Comparison of ENCODE assay signal across 10 cellular contexts in genomic region chr10:119211625-119212441, GRCh38. TPM values are rescaled to one million over a fixed set of nuclear protein-coding genes. Genes with fewer than 3 reads are reported as not detected.
DNase-seq lines count a peak whose midpoint lies in the region; ATAC-seq, FAIRE-seq and TF ChIP-seq lines count a peak whose summit lies in the region.
"Had no signal": no experiment of that assay in that cellular context is flagged by ENCODE, and none has a peak within 500 bp of the region (broad histone marks: within the 10 kb centered on the region; RNA-seq: fewer than 3 reads in every experiment).

No MANE protein-coding gene starts in this region.

- CTCF ChIA-PET in T-cell (lab: Charles Lee) = interaction anchor here (0.6 to 1.7 kb wide), 8 partner anchors 8 to 467 kb away, joined by 3 to 5 read pairs (median 4); no protein-coding TSS in a partner anchor

- FAIRE-seq in GM19239 (lab: Jason Lieb, UNC) = peak; percentile 92
- FAIRE-seq in frontal cortex (lab: Jason Lieb, UNC) = no peak
- FAIRE-seq: RCC 7860 had no signal

- H3K27me3 ChIP-seq in spleen (replicated peaks in 1 of 7) = no peaks in the 10 kb centered on the region

- ATAC-seq in T-cell (replicated peaks in 1 of 4) = peak in 1 of 4 experiments; percentile 8
- no peak for ATAC-seq in HG03354 (IDR thresholded peaks at IDR 0.05; ENCODE audit: poor library complexity, severe bottlenecking, unreplicated experiment)

- H3K4me1 ChIP-seq in spleen = peaks cover 30 to 91% (median 74%) of the 10 kb centered on the region in 6 donors

- peak overlapping the region; percentile 24 to 99 (median 94) for H3K27ac ChIP-seq in spleen

- peak overlapping the region; percentile 91 to 98 for H3K27ac Mint-ChIP-seq in T-cell

- no peaks in the 10 kb centered on the region for H3K9me3 ChIP-seq in spleen

- POLR2A ChIA-PET in T-cell (lab: Charles Lee) = interaction anchor here (0.5 to 1.3 kb wide), 9 partner anchors 11 to 693 kb away, joined by 3 to 6 read pairs (median 3); no protein-coding TSS in a partner anchor

- no peaks in the 10 kb centered on the region for H3K9me3 Mint-ChIP-seq in T-cell

- no peaks in the 10 kb centered on the region for H3K36me3 Mint-ChIP-seq in T-cell

- peak overlapping the region; percentile 59 to 74 (median 67) for H3K4me3 Mint-ChIP-seq in T-cell

- intact Hi-C loops in spleen (cut with DNase I; ENCODE audit: low total_unique reads) (loop anchor here (10.0 kb wide), 1 partner anchor 53 kb away; no protein-coding TSS in a partner anchor), head of caudate nucleus (cut with DNase I) (no loop called here)

- TF ChIP-seq CTCF in spleen (IDR thresholded peaks at IDR 0.05 in 8 of 11, conservative IDR thresholded peaks at IDR 0.05 in 3 of 11) = no peak

- DNase-seq in GM19239 (ENCODE audit: insufficient read length, low spot score) (no peak), T-cell (peak in 12 of 34 experiments; percentile 13 to 40 (median 24)), fibroblast of peridontal ligament (ENCODE audit: extremely low read depth) (peak; percentile 45), spleen (no peak), head of caudate nucleus (no peak), COLO668 (lab: John Stamatoyannopoulos, UW; ENCODE audit: unreplicated experiment) (no peak), frontal cortex (ENCODE audit: low spot score in 2 of 2) (no peak)
- DNase-seq: stimulated activated naive CD4-positive, alpha-beta T cell treated with Interleukin-2 at 50 U/mL for 16 hours had no signal

- peaks cover 0 to 6% (median 0%) of the 10 kb centered on the region in 6 donors for H3K36me3 ChIP-seq in spleen

- H3K27me3 Mint-ChIP-seq in T-cell = no peaks in the 10 kb centered on the region

- peak overlapping the region in 3 of 8 donors; percentile 5 to 49 (median 19) for H3K4me3 ChIP-seq in spleen

- 23 to 29% (median 25%) methylated on average over 12 of the region's 12 CpGs for WGBS in spleen, 5 donors

- TF ChIP-seq POLR2A in spleen (IDR thresholded peaks at IDR 0.05) = no peak

- H3K4me1 Mint-ChIP-seq in T-cell = peaks cover 52 to 74% (median 69%) of the 10 kb centered on the region in 3 donors

RNA-seq across cellular contexts. Expression of gene GRK5, which starts 4.5 kb away (rescaled TPM):
- total RNA-seq in T-cell = 10 to 100 TPM; 21.7 to 36.8 (median 30.6) TPM
- total RNA-seq in spleen = 10 to 100 TPM; 47.2 to 85.2 (median 59.7) TPM
- polyA plus RNA-seq in spleen = 10 to 100 TPM; 15.5 to 25.0 (median 18.4) TPM
- 11.4 TPM for total RNA-seq in frontal cortex

RNA-seq across cellular contexts. Expression of gene PRDX3, which starts 33.2 kb away (rescaled TPM):
- 10 to 100 TPM; 15.7 to 36.2 (median 34.7) TPM for total RNA-seq in T-cell
- 100 to 1,000 TPM in 3 of 7 donors, 10 to 100 TPM in 4; 77.5 to 138 (median 98.7) TPM for total RNA-seq in spleen
- polyA plus RNA-seq in spleen = 100 to 1,000 TPM in 1 of 3 donors, 10 to 100 TPM in 2; 61.9 to 130 (median 94.2) TPM
- 113 TPM for total RNA-seq in frontal cortex

RNA-seq across cellular contexts. Expression of gene SFXN4, which starts 46.3 kb away (rescaled TPM):
- total RNA-seq in T-cell (10 to 100 TPM; 10.4 to 19.4 (median 13.9) TPM), spleen (10 to 100 TPM; 13.3 to 32.1 (median 21.3) TPM), frontal cortex (21.6 TPM)
- 10 to 100 TPM; 39.4 to 68.3 (median 58.2) TPM for polyA plus RNA-seq in spleen
